ENCODE assay signal across 2 cellular contexts in the genomic region with DNA sequence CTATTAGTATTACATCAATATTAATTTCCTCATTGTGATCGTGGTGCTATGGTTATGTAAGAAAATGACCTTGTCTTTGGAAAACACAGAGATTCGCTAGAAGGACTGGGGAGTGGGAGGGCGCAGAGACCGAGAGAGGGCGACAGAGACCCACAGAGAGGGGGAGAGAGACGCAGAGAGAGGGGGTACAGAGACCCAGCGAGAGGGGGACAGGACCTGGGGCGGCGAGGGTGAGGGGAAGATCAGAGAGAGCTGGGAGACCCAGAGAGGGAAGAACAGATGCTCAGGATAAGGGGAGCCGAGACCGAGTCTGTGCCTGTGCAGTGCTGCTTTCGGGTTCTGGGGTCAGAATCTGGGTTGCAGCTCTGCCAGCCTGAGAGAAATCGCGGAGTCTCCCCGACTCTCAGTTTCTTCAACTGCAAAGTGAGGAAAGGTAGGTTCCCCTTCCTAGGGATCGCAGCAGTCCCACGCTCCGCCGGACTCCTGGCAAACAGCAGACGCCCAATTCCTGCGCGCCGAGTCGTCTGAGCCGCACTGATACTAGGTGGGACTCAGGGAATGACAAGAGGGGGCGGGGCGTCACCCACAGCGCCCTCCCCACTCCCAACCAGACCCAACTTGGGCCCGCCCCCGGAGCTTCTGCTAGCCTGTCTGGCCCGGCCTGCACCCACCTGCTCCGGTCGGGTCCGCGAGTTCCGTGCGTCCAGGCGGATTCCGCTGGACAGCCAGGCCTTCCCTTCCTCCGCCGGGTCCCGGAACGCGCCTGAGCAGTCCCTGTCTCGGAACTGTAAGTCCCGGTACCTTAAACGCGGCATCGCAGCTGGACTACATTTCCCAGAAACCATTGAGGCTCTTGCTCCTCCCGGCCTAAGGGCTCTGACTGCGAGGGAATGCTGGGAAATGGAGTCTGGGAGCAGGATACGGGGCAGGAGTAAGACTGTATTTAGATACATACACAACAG.
TF ChIP-seq lines count a peak whose summit lies in the region.

No MANE protein-coding gene starts in this region.

TF ChIP-seq in HEK293, 187 proteins besides CTCF, POLR2A, EP300 and RAD21 (continued from another document and continues in another):
- TF ChIP-seq ZNF629 (tag by site-specific recombination; IDR thresholded peaks at IDR 0.05) (0 out of 2 replicates have a peak, but pooled peaks have one; percentile 4), ZNF138 (tag by site-specific recombination; IDR thresholded peaks at IDR 0.05; ENCODE audit: borderline replicate concordance) (no peak), ZNF184 (tag by site-specific recombination; IDR thresholded peaks at IDR 0.05) (no peak), ZNF521 (tag by site-specific recombination; IDR thresholded peaks at IDR 0.05) (no peak), ZNF664 (tag by site-specific recombination; IDR thresholded peaks at IDR 0.05) (no peak), ZNF274 (IDR thresholded peaks at IDR 0.05; ENCODE audit: low read length) (no peak), ZNF274 (tag by site-specific recombination; IDR thresholded peaks at IDR 0.05; ENCODE audit: borderline replicate concordance) (no peak), ZNF350 (tag by site-specific recombination; IDR thresholded peaks at IDR 0.05) (no peak), ZNF19 (tag by site-specific recombination; IDR thresholded peaks at IDR 0.05; ENCODE audit: low read depth) (no peak), ZNF555 (tag by site-specific recombination; conservative IDR thresholded peaks at IDR 0.05) (no peak), OSR2 (tag by site-specific recombination; IDR thresholded peaks at IDR 0.05) (no peak), EGR2 (tag by site-specific recombination; IDR thresholded peaks at IDR 0.05; ENCODE audit: low read depth) (peak; percentile 65; the same call in 1 of the 2 replicates), ZNF266 (tag by site-specific recombination; IDR thresholded peaks at IDR 0.05; ENCODE audit: low read depth) (no peak), HOXC10 (CRISPR knock-in tag; IDR thresholded peaks at IDR 0.05) (no peak), ZNF658 (tag by site-specific recombination; IDR thresholded peaks at IDR 0.05) (no peak), SETDB1 (IDR thresholded peaks at IDR 0.05; ENCODE audit: insufficient read length, low read length) (no peak), ZNF214 (tag by site-specific recombination; IDR thresholded peaks at IDR 0.05; ENCODE audit: borderline replicate concordance) (no peak), ZNF501 (tag by site-specific recombination; IDR thresholded peaks at IDR 0.05) (0 out of 2 replicates have a peak, but pooled peaks have one; percentile 30), ZNF341 (tag by site-specific recombination; IDR thresholded peaks at IDR 0.05; ENCODE audit: low read depth) (no peak), ZNF335 (tag by site-specific recombination; conservative IDR thresholded peaks at IDR 0.05) (peak; percentile 97), WT1 (tag by site-specific recombination; IDR thresholded peaks at IDR 0.05) (0 out of 2 replicates have a peak, but pooled peaks have one; percentile 8)
- TF ChIP-seq, protein P1, sequence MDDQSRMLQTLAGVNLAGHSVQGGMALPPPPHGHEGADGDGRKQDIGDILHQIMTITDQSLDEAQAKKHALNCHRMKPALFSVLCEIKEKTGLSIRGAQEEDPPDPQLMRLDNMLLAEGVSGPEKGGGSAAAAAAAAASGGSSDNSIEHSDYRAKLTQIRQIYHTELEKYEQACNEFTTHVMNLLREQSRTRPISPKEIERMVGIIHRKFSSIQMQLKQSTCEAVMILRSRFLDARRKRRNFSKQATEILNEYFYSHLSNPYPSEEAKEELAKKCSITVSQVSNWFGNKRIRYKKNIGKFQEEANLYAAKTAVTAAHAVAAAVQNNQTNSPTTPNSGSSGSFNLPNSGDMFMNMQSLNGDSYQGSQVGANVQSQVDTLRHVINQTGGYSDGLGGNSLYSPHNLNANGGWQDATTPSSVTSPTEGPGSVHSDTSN (CRISPR knock-in tag; IDR thresholded peaks at IDR 0.05), result no peak
- TF ChIP-seq, protein P2, sequence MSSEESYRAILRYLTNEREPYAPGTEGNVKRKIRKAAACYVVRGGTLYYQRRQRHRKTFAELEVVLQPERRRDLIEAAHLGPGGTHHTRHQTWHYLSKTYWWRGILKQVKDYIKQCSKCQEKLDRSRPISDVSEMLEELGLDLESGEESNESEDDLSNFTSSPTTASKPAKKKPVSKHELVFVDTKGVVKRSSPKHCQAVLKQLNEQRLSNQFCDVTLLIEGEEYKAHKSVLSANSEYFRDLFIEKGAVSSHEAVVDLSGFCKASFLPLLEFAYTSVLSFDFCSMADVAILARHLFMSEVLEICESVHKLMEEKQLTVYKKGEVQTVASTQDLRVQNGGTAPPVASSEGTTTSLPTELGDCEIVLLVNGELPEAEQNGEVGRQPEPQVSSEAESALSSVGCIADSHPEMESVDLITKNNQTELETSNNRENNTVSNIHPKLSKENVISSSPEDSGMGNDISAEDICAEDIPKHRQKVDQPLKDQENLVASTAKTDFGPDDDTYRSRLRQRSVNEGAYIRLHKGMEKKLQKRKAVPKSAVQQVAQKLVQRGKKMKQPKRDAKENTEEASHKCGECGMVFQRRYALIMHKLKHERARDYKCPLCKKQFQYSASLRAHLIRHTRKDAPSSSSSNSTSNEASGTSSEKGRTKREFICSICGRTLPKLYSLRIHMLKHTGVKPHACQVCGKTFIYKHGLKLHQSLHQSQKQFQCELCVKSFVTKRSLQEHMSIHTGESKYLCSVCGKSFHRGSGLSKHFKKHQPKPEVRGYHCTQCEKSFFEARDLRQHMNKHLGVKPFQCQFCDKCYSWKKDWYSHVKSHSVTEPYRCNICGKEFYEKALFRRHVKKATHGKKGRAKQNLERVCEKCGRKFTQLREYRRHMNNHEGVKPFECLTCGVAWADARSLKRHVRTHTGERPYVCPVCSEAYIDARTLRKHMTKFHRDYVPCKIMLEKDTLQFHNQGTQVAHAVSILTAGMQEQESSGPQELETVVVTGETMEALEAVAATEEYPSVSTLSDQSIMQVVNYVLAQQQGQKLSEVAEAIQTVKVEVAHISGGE (tag by site-specific recombination; conservative IDR thresholded peaks at IDR 0.05; ENCODE audit: low read depth), result peak; percentile 54
- TF ChIP-seq, protein P3, sequence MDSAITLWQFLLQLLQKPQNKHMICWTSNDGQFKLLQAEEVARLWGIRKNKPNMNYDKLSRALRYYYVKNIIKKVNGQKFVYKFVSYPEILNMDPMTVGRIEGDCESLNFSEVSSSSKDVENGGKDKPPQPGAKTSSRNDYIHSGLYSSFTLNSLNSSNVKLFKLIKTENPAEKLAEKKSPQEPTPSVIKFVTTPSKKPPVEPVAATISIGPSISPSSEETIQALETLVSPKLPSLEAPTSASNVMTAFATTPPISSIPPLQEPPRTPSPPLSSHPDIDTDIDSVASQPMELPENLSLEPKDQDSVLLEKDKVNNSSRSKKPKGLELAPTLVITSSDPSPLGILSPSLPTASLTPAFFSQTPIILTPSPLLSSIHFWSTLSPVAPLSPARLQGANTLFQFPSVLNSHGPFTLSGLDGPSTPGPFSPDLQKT (IDR thresholded peaks at IDR 0.05; ENCODE audit: borderline replicate concordance, low read depth, low read length), result no peak
- TF ChIP-seq, protein P4, sequence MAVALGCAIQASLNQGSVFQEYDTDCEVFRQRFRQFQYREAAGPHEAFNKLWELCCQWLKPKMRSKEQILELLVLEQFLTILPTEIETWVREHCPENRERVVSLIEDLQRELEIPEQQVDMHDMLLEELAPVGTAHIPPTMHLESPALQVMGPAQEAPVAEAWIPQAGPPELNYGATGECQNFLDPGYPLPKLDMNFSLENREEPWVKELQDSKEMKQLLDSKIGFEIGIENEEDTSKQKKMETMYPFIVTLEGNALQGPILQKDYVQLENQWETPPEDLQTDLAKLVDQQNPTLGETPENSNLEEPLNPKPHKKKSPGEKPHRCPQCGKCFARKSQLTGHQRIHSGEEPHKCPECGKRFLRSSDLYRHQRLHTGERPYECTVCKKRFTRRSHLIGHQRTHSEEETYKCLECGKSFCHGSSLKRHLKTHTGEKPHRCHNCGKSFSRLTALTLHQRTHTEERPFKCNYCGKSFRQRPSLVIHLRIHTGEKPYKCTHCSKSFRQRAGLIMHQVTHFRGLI (tag by site-specific recombination; IDR thresholded peaks at IDR 0.05), result no peak; the same call in 1 of the 2 replicates

TF ChIP-seq in HepG2, 621 proteins besides CTCF, POLR2A, EP300 and RAD21 (continued from another document and continues in another):
- TF ChIP-seq, protein P5, sequence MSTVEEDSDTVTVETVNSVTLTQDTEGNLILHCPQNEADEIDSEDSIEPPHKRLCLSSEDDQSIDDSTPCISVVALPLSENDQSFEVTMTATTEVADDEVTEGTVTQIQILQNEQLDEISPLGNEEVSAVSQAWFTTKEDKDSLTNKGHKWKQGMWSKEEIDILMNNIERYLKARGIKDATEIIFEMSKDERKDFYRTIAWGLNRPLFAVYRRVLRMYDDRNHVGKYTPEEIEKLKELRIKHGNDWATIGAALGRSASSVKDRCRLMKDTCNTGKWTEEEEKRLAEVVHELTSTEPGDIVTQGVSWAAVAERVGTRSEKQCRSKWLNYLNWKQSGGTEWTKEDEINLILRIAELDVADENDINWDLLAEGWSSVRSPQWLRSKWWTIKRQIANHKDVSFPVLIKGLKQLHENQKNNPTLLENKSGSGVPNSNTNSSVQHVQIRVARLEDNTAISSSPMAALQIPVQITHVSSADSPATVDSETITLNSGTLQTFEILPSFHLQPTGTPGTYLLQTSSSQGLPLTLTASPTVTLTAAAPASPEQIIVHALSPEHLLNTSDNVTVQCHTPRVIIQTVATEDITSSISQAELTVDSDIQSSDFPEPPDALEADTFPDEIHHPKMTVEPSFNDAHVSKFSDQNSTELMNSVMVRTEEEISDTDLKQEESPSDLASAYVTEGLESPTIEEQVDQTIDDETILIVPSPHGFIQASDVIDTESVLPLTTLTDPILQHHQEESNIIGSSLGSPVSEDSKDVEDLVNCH (CRISPR knock-in tag; IDR thresholded peaks at IDR 0.05), result no peak
- TF ChIP-seq, protein P6, sequence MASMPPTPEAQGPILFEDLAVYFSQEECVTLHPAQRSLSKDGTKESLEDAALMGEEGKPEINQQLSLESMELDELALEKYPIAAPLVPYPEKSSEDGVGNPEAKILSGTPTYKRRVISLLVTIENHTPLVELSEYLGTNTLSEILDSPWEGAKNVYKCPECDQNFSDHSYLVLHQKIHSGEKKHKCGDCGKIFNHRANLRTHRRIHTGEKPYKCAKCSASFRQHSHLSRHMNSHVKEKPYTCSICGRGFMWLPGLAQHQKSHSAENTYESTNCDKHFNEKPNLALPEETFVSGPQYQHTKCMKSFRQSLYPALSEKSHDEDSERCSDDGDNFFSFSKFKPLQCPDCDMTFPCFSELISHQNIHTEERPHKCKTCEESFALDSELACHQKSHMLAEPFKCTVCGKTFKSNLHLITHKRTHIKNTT (CRISPR knock-in tag; IDR thresholded peaks at IDR 0.05), result peak; percentile 96; the same call in 1 of the 2 replicates
- peak; percentile 31; the same call in 1 of the 2 replicates for TF ChIP-seq KDM5B (CRISPR knock-in tag; IDR thresholded peaks at IDR 0.05; ENCODE audit: borderline replicate concordance)
- TF ChIP-seq GABPA (IDR thresholded peaks at IDR 0.05; ENCODE audit: low read depth, low read length), result no peak; the same call in 1 of the 2 replicates
- TF ChIP-seq GABPA (CRISPR knock-in tag; IDR thresholded peaks at IDR 0.05; ENCODE audit: low read depth), result peak; percentile 71
- no peak for TF ChIP-seq MIER2 (CRISPR knock-in tag; IDR thresholded peaks at IDR 0.05)
- TF ChIP-seq ZNF230 (CRISPR knock-in tag; IDR thresholded peaks at IDR 0.05), result 0 out of 2 replicates have a peak, but pooled peaks have one; percentile 37
- TF ChIP-seq ZNF12 (CRISPR knock-in tag; IDR thresholded peaks at IDR 0.05), result peak; percentile 63
- no peak for TF ChIP-seq SOX13 (IDR thresholded peaks at IDR 0.05)
- TF ChIP-seq SOX13 (CRISPR knock-in tag; conservative IDR thresholded peaks at IDR 0.05 in 1 of 2, IDR thresholded peaks at IDR 0.05 in 1 of 2), result no peak
- TF ChIP-seq ZSCAN9 (CRISPR knock-in tag; IDR thresholded peaks at IDR 0.05; ENCODE audit: borderline replicate concordance), result no peak; the same call in 1 of the 2 replicates
- TF ChIP-seq TARDBP (CRISPR knock-in tag; IDR thresholded peaks at IDR 0.05), result peak; percentile 63; the same call in 1 of the 2 replicates
- 0 out of 2 replicates have a peak, but pooled peaks have one; percentile 27 for TF ChIP-seq ZNF292 (CRISPR knock-in tag; IDR thresholded peaks at IDR 0.05; ENCODE audit: borderline replicate concordance, low read depth)
- TF ChIP-seq, protein P7, sequence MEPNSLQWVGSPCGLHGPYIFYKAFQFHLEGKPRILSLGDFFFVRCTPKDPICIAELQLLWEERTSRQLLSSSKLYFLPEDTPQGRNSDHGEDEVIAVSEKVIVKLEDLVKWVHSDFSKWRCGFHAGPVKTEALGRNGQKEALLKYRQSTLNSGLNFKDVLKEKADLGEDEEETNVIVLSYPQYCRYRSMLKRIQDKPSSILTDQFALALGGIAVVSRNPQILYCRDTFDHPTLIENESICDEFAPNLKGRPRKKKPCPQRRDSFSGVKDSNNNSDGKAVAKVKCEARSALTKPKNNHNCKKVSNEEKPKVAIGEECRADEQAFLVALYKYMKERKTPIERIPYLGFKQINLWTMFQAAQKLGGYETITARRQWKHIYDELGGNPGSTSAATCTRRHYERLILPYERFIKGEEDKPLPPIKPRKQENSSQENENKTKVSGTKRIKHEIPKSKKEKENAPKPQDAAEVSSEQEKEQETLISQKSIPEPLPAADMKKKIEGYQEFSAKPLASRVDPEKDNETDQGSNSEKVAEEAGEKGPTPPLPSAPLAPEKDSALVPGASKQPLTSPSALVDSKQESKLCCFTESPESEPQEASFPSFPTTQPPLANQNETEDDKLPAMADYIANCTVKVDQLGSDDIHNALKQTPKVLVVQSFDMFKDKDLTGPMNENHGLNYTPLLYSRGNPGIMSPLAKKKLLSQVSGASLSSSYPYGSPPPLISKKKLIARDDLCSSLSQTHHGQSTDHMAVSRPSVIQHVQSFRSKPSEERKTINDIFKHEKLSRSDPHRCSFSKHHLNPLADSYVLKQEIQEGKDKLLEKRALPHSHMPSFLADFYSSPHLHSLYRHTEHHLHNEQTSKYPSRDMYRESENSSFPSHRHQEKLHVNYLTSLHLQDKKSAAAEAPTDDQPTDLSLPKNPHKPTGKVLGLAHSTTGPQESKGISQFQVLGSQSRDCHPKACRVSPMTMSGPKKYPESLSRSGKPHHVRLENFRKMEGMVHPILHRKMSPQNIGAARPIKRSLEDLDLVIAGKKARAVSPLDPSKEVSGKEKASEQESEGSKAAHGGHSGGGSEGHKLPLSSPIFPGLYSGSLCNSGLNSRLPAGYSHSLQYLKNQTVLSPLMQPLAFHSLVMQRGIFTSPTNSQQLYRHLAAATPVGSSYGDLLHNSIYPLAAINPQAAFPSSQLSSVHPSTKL (CRISPR knock-in tag; IDR thresholded peaks at IDR 0.05), result peak; percentile 15; the same call in 1 of the 2 replicates
- 0 out of 2 replicates have a peak, but pooled peaks have one; percentile 52 for TF ChIP-seq ZBTB8A (CRISPR knock-in tag; IDR thresholded peaks at IDR 0.05; ENCODE audit: borderline replicate concordance, low read depth)
- TF ChIP-seq ZNF678 (CRISPR knock-in tag; IDR thresholded peaks at IDR 0.05), result peak; percentile 82; the same call in 1 of the 2 replicates
